ENCODE assay signal across 1 cellular context in the genomic region with DNA sequence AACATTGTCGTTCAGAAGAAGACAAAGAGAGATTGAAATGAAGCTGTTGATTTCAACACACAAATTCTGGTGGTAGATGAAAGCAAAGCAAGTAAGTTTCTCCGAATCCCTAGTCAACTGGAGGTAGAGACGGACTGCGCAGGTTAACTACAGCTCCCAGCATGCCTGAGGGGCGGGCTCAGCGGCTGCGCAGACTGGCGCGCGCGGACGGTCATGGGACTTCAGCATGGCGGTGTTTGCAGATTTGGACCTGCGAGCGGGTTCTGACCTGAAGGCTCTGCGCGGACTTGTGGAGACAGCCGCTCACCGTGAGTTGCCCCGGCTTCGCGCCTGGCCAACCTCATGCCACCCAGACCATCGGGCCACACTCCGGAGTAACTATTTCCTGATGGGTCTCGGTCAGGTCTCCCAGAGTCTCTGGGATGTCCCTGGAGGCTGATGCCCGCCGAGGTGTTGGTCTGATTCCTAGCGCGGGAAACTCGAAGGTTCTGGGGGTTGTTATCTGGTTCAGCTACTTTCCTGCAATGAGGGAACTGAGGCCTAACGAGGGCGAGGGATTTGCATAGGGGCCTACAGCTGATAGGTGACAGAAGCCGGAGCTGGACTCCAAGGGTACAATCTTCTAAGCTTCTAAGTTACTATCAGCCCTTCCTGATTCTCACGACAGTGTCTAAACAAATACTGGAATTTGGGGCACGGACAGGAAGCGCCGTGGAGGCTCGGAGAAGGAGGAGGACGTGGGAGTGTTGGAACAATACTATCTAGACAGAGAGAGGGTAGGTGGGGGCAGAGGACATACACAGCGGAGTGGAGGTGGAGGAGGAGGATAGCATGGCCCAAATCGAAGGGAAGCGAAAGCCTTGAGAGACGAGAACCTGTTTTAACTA.
TF ChIP-seq lines count a peak whose summit lies in the region.

RPP30 (plus strand) TSS at position 214 of the 887 bp plus-strand sequence; CDS start at position 227, 13 bp downstream.

TF ChIP-seq in HepG2, 621 proteins besides CTCF, POLR2A, EP300 and RAD21 (continued from another document):
- TF ChIP-seq NFAT5 (CRISPR knock-in tag; IDR thresholded peaks at IDR 0.05) (no peak), ARID2 (CRISPR knock-in tag; IDR thresholded peaks at IDR 0.05; ENCODE audit: borderline replicate concordance) (no peak)
- TF ChIP-seq, protein P1, sequence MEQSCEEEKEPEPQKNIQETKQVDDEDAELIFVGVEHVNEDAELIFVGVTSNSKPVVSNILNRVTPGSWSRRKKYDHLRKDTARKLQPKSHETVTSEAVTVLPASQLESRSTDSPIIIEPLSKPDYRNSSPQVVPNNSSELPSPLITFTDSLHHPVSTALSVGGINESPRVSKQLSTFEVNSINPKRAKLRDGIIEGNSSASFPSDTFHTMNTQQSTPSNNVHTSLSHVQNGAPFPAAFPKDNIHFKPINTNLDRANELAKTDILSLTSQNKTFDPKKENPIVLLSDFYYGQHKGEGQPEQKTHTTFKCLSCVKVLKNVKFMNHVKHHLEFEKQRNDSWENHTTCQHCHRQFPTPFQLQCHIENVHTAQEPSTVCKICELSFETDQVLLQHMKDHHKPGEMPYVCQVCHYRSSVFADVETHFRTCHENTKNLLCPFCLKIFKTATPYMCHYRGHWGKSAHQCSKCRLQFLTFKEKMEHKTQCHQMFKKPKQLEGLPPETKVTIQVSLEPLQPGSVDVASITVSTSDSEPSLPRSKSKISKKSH (CRISPR knock-in tag; IDR thresholded peaks at IDR 0.05; ENCODE audit: borderline replicate concordance): peak; percentile 92; the same call in 1 of the 2 replicates
- TF ChIP-seq, protein P2, sequence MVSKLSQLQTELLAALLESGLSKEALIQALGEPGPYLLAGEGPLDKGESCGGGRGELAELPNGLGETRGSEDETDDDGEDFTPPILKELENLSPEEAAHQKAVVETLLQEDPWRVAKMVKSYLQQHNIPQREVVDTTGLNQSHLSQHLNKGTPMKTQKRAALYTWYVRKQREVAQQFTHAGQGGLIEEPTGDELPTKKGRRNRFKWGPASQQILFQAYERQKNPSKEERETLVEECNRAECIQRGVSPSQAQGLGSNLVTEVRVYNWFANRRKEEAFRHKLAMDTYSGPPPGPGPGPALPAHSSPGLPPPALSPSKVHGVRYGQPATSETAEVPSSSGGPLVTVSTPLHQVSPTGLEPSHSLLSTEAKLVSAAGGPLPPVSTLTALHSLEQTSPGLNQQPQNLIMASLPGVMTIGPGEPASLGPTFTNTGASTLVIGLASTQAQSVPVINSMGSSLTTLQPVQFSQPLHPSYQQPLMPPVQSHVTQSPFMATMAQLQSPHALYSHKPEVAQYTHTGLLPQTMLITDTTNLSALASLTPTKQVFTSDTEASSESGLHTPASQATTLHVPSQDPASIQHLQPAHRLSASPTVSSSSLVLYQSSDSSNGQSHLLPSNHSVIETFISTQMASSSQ (IDR thresholded peaks at IDR 0.05; ENCODE audit: low read depth): peak; percentile 37; the same call in 1 of the 2 replicates
- TF ChIP-seq, protein P2 (CRISPR knock-in tag; IDR thresholded peaks at IDR 0.05; ENCODE audit: borderline replicate concordance): no peak
